In the genomic region with DNA sequence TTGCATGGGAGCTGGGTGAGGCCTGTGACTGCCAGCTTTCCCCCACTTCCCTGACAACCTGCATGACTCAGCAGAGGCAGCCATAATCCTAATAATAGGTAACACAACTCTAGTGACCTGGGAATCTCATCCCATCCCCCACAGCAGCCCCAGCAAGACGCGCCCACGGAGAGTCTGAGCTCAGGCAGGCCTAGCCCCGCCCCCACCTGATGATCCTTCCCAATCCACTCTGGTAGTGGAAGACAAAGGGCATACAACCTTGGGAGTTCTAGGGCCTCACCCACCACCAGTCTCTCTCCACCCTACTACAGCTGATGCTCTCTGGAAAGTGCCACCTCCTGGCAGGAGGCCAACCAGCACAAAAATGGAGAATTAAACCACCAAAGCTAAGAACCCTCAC, we compare ENCODE assay signal across 2 cellular contexts.
A peak's percentile ranks its signal among the peaks of the same experiment; 100 is the strongest.
TF ChIP-seq lines count a peak whose summit lies in the region.

No MANE protein-coding gene starts in this region.

TF ChIP-seq in IMR-90, 13 proteins besides CTCF, POLR2A, EP300 and RAD21:
- TF ChIP-seq MXI1 (IDR thresholded peaks at IDR 0.05; ENCODE audit: borderline replicate concordance, low read depth, low read length) (no peak), CEBPB (IDR thresholded peaks at IDR 0.05; ENCODE audit: low read depth, low read length) (no peak), BHLHE40 (IDR thresholded peaks at IDR 0.05; ENCODE audit: low read depth, low read length) (no peak), MAZ (IDR thresholded peaks at IDR 0.05; ENCODE audit: borderline replicate concordance, low read depth, low read length) (no peak), FOS (IDR thresholded peaks at IDR 0.05; ENCODE audit: low read depth, low read length) (no peak), RFX5 (IDR thresholded peaks at IDR 0.05; ENCODE audit: low read depth, low read length) (no peak), RCOR1 (IDR thresholded peaks at IDR 0.05; ENCODE audit: insufficient replicate concordance, low read length) (no peak), CHD1 (IDR thresholded peaks at IDR 0.05; ENCODE audit: low read depth, low read length) (no peak), NFE2L2 (IDR thresholded peaks at IDR 0.05; ENCODE audit: low read depth, low read length) (no peak), MAFK (IDR thresholded peaks at IDR 0.05; ENCODE audit: low read depth, low read length) (no peak), SMC3 (IDR thresholded peaks at IDR 0.05; ENCODE audit: low read depth, low read length) (no peak)
- TF ChIP-seq, protein P1, sequence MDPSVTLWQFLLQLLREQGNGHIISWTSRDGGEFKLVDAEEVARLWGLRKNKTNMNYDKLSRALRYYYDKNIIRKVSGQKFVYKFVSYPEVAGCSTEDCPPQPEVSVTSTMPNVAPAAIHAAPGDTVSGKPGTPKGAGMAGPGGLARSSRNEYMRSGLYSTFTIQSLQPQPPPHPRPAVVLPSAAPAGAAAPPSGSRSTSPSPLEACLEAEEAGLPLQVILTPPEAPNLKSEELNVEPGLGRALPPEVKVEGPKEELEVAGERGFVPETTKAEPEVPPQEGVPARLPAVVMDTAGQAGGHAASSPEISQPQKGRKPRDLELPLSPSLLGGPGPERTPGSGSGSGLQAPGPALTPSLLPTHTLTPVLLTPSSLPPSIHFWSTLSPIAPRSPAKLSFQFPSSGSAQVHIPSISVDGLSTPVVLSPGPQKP (IDR thresholded peaks at IDR 0.05; ENCODE audit: borderline replicate concordance, low read depth, low read length): no peak
- TF ChIP-seq, protein P2, sequence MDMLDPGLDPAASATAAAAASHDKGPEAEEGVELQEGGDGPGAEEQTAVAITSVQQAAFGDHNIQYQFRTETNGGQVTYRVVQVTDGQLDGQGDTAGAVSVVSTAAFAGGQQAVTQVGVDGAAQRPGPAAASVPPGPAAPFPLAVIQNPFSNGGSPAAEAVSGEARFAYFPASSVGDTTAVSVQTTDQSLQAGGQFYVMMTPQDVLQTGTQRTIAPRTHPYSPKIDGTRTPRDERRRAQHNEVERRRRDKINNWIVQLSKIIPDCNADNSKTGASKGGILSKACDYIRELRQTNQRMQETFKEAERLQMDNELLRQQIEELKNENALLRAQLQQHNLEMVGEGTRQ (IDR thresholded peaks at IDR 0.05; ENCODE audit: low read depth, low read length): no peak

TF ChIP-seq in H1, 55 proteins besides CTCF, POLR2A, EP300 and RAD21:
- TF ChIP-seq TBP (IDR thresholded peaks at IDR 0.05; ENCODE audit: low read depth, low read length) (no peak), ASH2L (IDR thresholded peaks at IDR 0.05; ENCODE audit: low read length) (peak; percentile 68), GABPA (IDR thresholded peaks at IDR 0.05; ENCODE audit: borderline replicate concordance, insufficient read depth, low read length) (no peak), SP2 (IDR thresholded peaks at IDR 0.05; ENCODE audit: low read length) (no peak), SIN3A (conservative IDR thresholded peaks at IDR 0.05 in 1 of 2, IDR thresholded peaks at IDR 0.05 in 1 of 2; ENCODE audit: low read depth in 1 of 2, low read length in 2 of 2) (no peak), CREB1 (IDR thresholded peaks at IDR 0.05) (0 out of 2 replicates have a peak, but pooled peaks have one; percentile 37), CHD2 (IDR thresholded peaks at IDR 0.05; ENCODE audit: low read length) (peak; percentile 27; the same call in 1 of the 2 replicates), CHD1 (IDR thresholded peaks at IDR 0.05; ENCODE audit: low read depth, low read length) (no peak), RNF2 (IDR thresholded peaks at IDR 0.05; ENCODE audit: borderline replicate concordance, low read depth, low read length, missing control alignments, poor library complexity, severe bottlenecking) (no peak), JUN (IDR thresholded peaks at IDR 0.05; ENCODE audit: low read depth, low read length) (no peak)
